ENCODE assay signal across 25 cellular contexts in the genomic region with DNA sequence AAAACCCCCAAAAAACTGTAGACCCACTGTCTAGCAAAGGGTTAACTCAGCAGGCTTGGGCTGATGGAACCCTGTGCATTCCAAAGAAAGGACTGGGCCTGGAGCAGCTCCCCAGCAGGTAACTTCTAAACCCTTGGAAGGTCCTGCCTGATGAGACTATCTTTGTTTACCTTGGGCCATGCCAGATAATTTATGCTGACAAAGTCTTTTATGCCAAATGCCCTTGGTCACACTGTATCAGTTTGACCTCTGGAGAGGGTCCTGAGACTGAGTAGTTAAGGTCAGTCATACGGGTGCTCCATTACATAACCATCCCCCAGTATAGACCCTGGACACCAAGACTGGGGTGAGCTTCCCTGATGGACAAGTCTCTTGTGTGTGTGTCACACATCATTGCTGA. TPM values are rescaled to one million over a fixed set of nuclear protein-coding genes. Genes with fewer than 3 reads are reported as not detected.
A peak's percentile ranks its signal among the peaks of the same experiment; 100 is the strongest.
DNase-seq lines count a peak whose midpoint lies in the region; ATAC-seq, FAIRE-seq and TF ChIP-seq lines count a peak whose summit lies in the region.
"Had no signal": no experiment of that assay in that cellular context is flagged by ENCODE, and none has a peak within 500 bp of the region (broad histone marks: within the 10 kb centered on the region; RNA-seq: fewer than 3 reads in every experiment).

No MANE protein-coding gene starts in this region.

- TF ChIP-seq RAD21 in A549 (conservative IDR thresholded peaks at IDR 0.05 in 1 of 2, IDR thresholded peaks at IDR 0.05 in 1 of 2) (no peak), IMR-90 (IDR thresholded peaks at IDR 0.05; ENCODE audit: low read length) (no peak)

- dilution Hi-C loops in IMR-90 (cut with HindIII; ENCODE audit: low sequenced_read_pairs, unreplicated experiment), result no loop called here

- H2AK5ac ChIP-seq in IMR-90 (ENCODE audit: low read depth, low read length), result no peak overlapping the region

- H3K27ac ChIP-seq in A549 (no peak overlapping the region), GM23338 (ENCODE audit: low read depth) (no peak overlapping the region), IMR-90 (ENCODE audit: insufficient read depth, low read length) (no peak overlapping the region)
- H3K27ac ChIP-seq: BLaER1 treated with 17β-estradiol and CSF1 and Interleukin-3, amounts not matched to agents 10 nM and 100 nM; C4-2B had no signal

- H3K56ac ChIP-seq in IMR-90 (ENCODE audit: extremely low read depth, insufficient read depth, low read length), result no peak overlapping the region

- no peak overlapping the region for H3K4me2 ChIP-seq in A549
- no peak overlapping the region for H3K4me2 ChIP-seq in GM23338
- no peak overlapping the region for H3K4me2 ChIP-seq in IMR-90 (ENCODE audit: low read depth, low read length)
- H3K4me2 ChIP-seq: BLaER1 treated with 17β-estradiol and CSF1 and Interleukin-3, amounts not matched to agents 10 nM and 100 nM had no signal

- H3K9me3 ChIP-seq in A549, result 0 out of 3 replicates have a peak, but pooled peaks cover 1% of the 10 kb centered on the region
- H3K9me3 ChIP-seq in IMR-90 (ENCODE audit: control insufficient read depth, insufficient read depth, low read length), result no peaks in the 10 kb centered on the region; the same call in 1 of the 2 replicates

- H3K4me1 Mint-ChIP-seq in GM23338, result peaks cover 4% of the 10 kb centered on the region; the same call in 2 of the 3 replicates
- H3K4me1 Mint-ChIP-seq: B cell had no signal

- H4K8ac ChIP-seq in IMR-90 (ENCODE audit: low read depth in 2 of 2, low read length in 2 of 2), result no peak overlapping the region

- H3K4me3 Mint-ChIP-seq in GM23338, result no peak overlapping the region
- H3K4me3 Mint-ChIP-seq: B cell; CD4-positive, alpha-beta T cell; CD8-positive, alpha-beta T cell had no signal

- ATAC-seq in A549 (no peak), GM23338 (0 out of 3 replicates have a peak, but pooled peaks have one; percentile 26), IMR-90 (ENCODE audit: low read depth) (no peak)
- ATAC-seq: CD8-positive, alpha-beta T cell; GM12878 had no signal

- intact Hi-C loops in IMR-90 (cut with micrococcal nuclease), result no loop called here

- no peak overlapping the region for H3K9ac ChIP-seq in IMR-90 (ENCODE audit: low read depth, low read length)
- H3K9ac ChIP-seq: BLaER1 treated with 17β-estradiol and CSF1 and Interleukin-3, amounts not matched to agents 10 nM and 100 nM had no signal

- no peak overlapping the region for H2BK120ac ChIP-seq in IMR-90 (ENCODE audit: low read depth, low read length)

- H2BK20ac ChIP-seq in IMR-90 (ENCODE audit: low read depth, low read length), result no peak overlapping the region

- no peaks in the 10 kb centered on the region for H3K9me3 Mint-ChIP-seq in GM23338
- H3K9me3 Mint-ChIP-seq: CD4-positive, alpha-beta T cell; CD8-positive, alpha-beta T cell had no signal

- TF ChIP-seq CTCF in A549 (IDR thresholded peaks at IDR 0.05) (no peak), GM23338 (conservative IDR thresholded peaks at IDR 0.05; ENCODE audit: low read depth in 2 of 2) (no peak), IMR-90 (conservative IDR thresholded peaks at IDR 0.05; ENCODE audit: low read depth, low read length) (no peak)

- peaks cover 14% of the 10 kb centered on the region for H3K27me3 Mint-ChIP-seq in GM23338 (ENCODE audit: insufficient read depth, low read depth, poor library complexity)

- in situ Hi-C loops in IMR-90 (cut with MboI; ENCODE audit: low sequenced_read_pairs), result no loop called here

- H2BK5ac ChIP-seq in IMR-90 (ENCODE audit: low read depth, low read length, poor library complexity, severe bottlenecking), result no peak overlapping the region

- no peaks in the 10 kb centered on the region for H3K79me1 ChIP-seq in IMR-90 (ENCODE audit: low read depth in 1 of 2, low read length in 2 of 2)

- H3K27me3 ChIP-seq in GM23338 (ENCODE audit: insufficient read depth) (no peaks in the 10 kb centered on the region), IMR-90 (ENCODE audit: control insufficient read depth, insufficient read depth, low read length) (peaks cover 58% of the 10 kb centered on the region)
- H3K27me3 ChIP-seq: BLaER1 treated with 17β-estradiol and CSF1 and Interleukin-3, amounts not matched to agents 10 nM and 100 nM had no signal

- no peak for TF ChIP-seq EP300 in A549 (IDR thresholded peaks at IDR 0.05)

- no peak for DNase-seq in A549 (ENCODE audit: low read depth in 1 of 2, low spot score in 1 of 2)
- no peak for DNase-seq in GM23338 (ENCODE audit: low spot score)
- DNase-seq in IMR-90, result no peak
- no peak for DNase-seq in COLO829 (ENCODE audit: low spot score)
- no peak for DNase-seq in NCI-H2029 (lab: John Stamatoyannopoulos, UW)
- DNase-seq in nucleus accumbens (lab: John Stamatoyannopoulos, UW), result no peak
- DNase-seq: 8988T; AML-193; CD4-positive, alpha-beta T cell; CD8-positive, alpha-beta T cell; COR-L47; DMS 273 treated with DMSO at 0.1 percent for 48 hours; DMS153; DMS53; DMS79; DND-41; EL; GDM1 had no signal

- H3K79me2 ChIP-seq in GM23338 (replicated peaks; ENCODE audit: insufficient read depth), result no peaks in the 10 kb centered on the region

- POLR2A ChIA-PET in A549 (lab: Yijun Ruan, JAX), result no interaction called here
- POLR2A ChIA-PET in IMR-90 (lab: Charles Lee; ENCODE audit: unreplicated experiment), result no interaction called here

- H3K18ac ChIP-seq in IMR-90 (ENCODE audit: low read depth, low read length), result no peak overlapping the region

- H4K91ac ChIP-seq in IMR-90 (ENCODE audit: insufficient read depth, low read depth, low read length), result no peak overlapping the region

- H2AFZ ChIP-seq in GM23338 (no peak overlapping the region), IMR-90 (replicated peaks; ENCODE audit: low read length, poor library complexity) (no peak overlapping the region)

- H3K36me3 Mint-ChIP-seq in GM23338 (ENCODE audit: low read depth), result no peaks in the 10 kb centered on the region
- H3K36me3 Mint-ChIP-seq: CD8-positive, alpha-beta T cell had no signal

- H3K23ac ChIP-seq in IMR-90 (ENCODE audit: low read depth, low read length), result no peak overlapping the region

- no peaks in the 10 kb centered on the region for H3F3A ChIP-seq in GM23338 (replicated peaks; ENCODE audit: low read depth)

- H2BK15ac ChIP-seq in IMR-90 (ENCODE audit: low read depth, low read length), result no peak overlapping the region

- CTCF ChIA-PET in A549 (lab: Yijun Ruan, JAX) (interaction anchor here (0.5 to 0.7 kb wide), 2 partner anchors 12 to 54 kb away, joined by 3 to 4 read pairs; no protein-coding TSS in a partner anchor), IMR-90 (lab: Yijun Ruan, JAX) (no interaction called here)

- TF ChIP-seq POLR2A in A549 (IDR thresholded peaks at IDR 0.05; ENCODE audit: low read length), result no peak
- TF ChIP-seq POLR2A in IMR-90 (IDR thresholded peaks at IDR 0.05; ENCODE audit: low read depth, low read length), result no peak

- no peaks in the 10 kb centered on the region for H3K9me2 ChIP-seq in GM23338 (ENCODE audit: insufficient read depth)

- no peak overlapping the region for H2AK9ac ChIP-seq in IMR-90 (replicated peaks; ENCODE audit: low read depth, low read length, poor library complexity)

- no peak overlapping the region for H3K4ac ChIP-seq in IMR-90 (ENCODE audit: low read depth, low read length)

- BruUV-seq in IMR-90 (replicated peaks; lab: Mats Ljungman, UMichigan), result no TSS peak

- no peaks in the 10 kb centered on the region for H3K4me1 ChIP-seq in A549
- no peaks in the 10 kb centered on the region for H3K4me1 ChIP-seq in GM23338 (ENCODE audit: insufficient read depth)
- H3K4me1 ChIP-seq in IMR-90 (ENCODE audit: control insufficient read depth, insufficient read depth, low read length), result no peaks in the 10 kb centered on the region

- H3K4me3 ChIP-seq in A549 (no peak overlapping the region), GM23338 (no peak overlapping the region), IMR-90 (ENCODE audit: insufficient read depth, low read depth, low read length) (no peak overlapping the region)
- H3K4me3 ChIP-seq: BLaER1 treated with 17β-estradiol and CSF1 and Interleukin-3, amounts not matched to agents 10 nM and 100 nM; GM12878 had no signal

- no peak overlapping the region for H3K27ac Mint-ChIP-seq in GM23338
- H3K27ac Mint-ChIP-seq: B cell; CD4-positive, alpha-beta T cell; CD8-positive, alpha-beta T cell had no signal

- H4K20me1 ChIP-seq in GM23338 (replicated peaks; ENCODE audit: insufficient read depth), result no peaks in the 10 kb centered on the region
- no peaks in the 10 kb centered on the region for H4K20me1 ChIP-seq in IMR-90 (ENCODE audit: insufficient read depth, low read length)

- H3K9me1 ChIP-seq in IMR-90 (ENCODE audit: insufficient read depth, low read length), result no peaks in the 10 kb centered on the region

- no peak overlapping the region for H4K5ac ChIP-seq in IMR-90 (ENCODE audit: low read depth, low read length)

- no CpG with 5 or more reads among the region's 1 CpG for WGBS in A549 (ENCODE audit: missing lambda C conversion rate)
- no CpG with 5 or more reads among the region's 1 CpG for WGBS in IMR-90 (ENCODE audit: extremely low coverage in 2 of 2, insufficient read length in 1 of 2), 2 experiments

- no peak overlapping the region for H3K14ac ChIP-seq in IMR-90 (replicated peaks; ENCODE audit: low read depth, low read length)

- FAIRE-seq in A549 (lab: Jason Lieb, UNC), result no peak
- FAIRE-seq: A204.1, GM12878, GM12892, GM18507 had no signal

- H3K36me3 ChIP-seq in GM23338 (ENCODE audit: insufficient read depth) (no peaks in the 10 kb centered on the region), IMR-90 (ENCODE audit: control insufficient read depth, insufficient read depth, low read length) (no peaks in the 10 kb centered on the region)
- H3K36me3 ChIP-seq: BLaER1 treated with 17β-estradiol and CSF1 and Interleukin-3, amounts not matched to agents 10 nM and 100 nM had no signal

RNA-seq across cellular contexts. Expression of a gene that starts 21.9 kb away (rescaled TPM):
- polyA plus RNA-seq in A549 (2011; rRNA removed) (9.8 and 9.9 TPM in 2 replicates), A549 (2017; fragmentation: RNase III; extraction: RNeasy Plus Mini Kit Qiagen cat#74134 plus additional on column Dnase treatment) (7.0 to 7.7 TPM (median 7.6 TPM) in 3 replicates), GM23338 (2016; fragmentation: Nextera tagmentation; extraction: Ambion mirVana) (8.7 and 9.3 TPM in 2 replicates), IMR-90 (2012; rRNA removed) (12.1 and 14.2 TPM in 2 replicates)
- polyA plus RNA-seq in A549 (2012; cell fraction: cytosol; rRNA removed), result 8.5 and 9.9 TPM in 2 replicates
- 5.6 and 7.2 TPM in 2 replicates for polyA plus RNA-seq in A549 (2012; cell fraction: nucleus; rRNA removed)
- 6.0 and 8.1 TPM in 2 replicates for polyA minus RNA-seq in A549 (2011; rRNA and poly(A)+ RNA removed)
- total RNA-seq in GM23338 (2014; rRNA removed; shearing (Covaris generic)), result 10.0 and 11.3 TPM in 2 replicates
- 6.1 and 6.9 TPM in 2 replicates for total RNA-seq in IMR-90 (2012; rRNA removed)
- polyA plus RNA-seq in IMR-90 (2012; cell fraction: cytosol; rRNA removed), result 14.7 and 19.4 TPM in 2 replicates
- 7.3 and 9.3 TPM in 2 replicates for polyA plus RNA-seq in IMR-90 (2012; cell fraction: nucleus; rRNA removed; ENCODE audit: low replicate concordance)

RNA-seq across cellular contexts. Expression of a gene that starts 28.0 kb away (rescaled TPM):
- 3.3 and 6.6 TPM in 2 replicates for polyA plus RNA-seq in A549 (2011; rRNA removed)
- polyA plus RNA-seq in A549 (2012; cell fraction: cytosol; rRNA removed), result 2.3 and 3.6 TPM in 2 replicates
- 5.8 and 6.7 TPM in 2 replicates for polyA plus RNA-seq in A549 (2012; cell fraction: nucleus; rRNA removed)
- 9.7 to 15.3 TPM (median 14.8 TPM) in 3 replicates for polyA plus RNA-seq in A549 (2017; fragmentation: RNase III; extraction: RNeasy Plus Mini Kit Qiagen cat#74134 plus additional on column Dnase treatment)
- polyA minus RNA-seq in A549 (2011; rRNA and poly(A)+ RNA removed), result 7.7 TPM in 2 replicates
- 9.3 and 13.4 TPM in 2 replicates for total RNA-seq in GM23338 (2014; rRNA removed; shearing (Covaris generic))
- 0.75 and 0.89 TPM in 2 replicates for polyA plus RNA-seq in GM23338 (2016; fragmentation: Nextera tagmentation; extraction: Ambion mirVana)
- total RNA-seq in IMR-90 (2012; rRNA removed), result 0.28 and 0.36 TPM in 2 replicates
- 1.8 and 2.2 TPM in 2 replicates for polyA plus RNA-seq in IMR-90 (2012; rRNA removed)
- polyA plus RNA-seq in IMR-90 (2012; cell fraction: cytosol; rRNA removed), result 1.3 and 2.3 TPM in 2 replicates
- polyA plus RNA-seq in IMR-90 (2012; cell fraction: nucleus; rRNA removed; ENCODE audit: low replicate concordance), result 1.4 and 1.6 TPM in 2 replicates

RNA-seq across cellular contexts. Expression of a gene that starts 56.2 kb away (rescaled TPM):
- 9.8 and 10.4 TPM in 2 replicates for polyA plus RNA-seq in A549 (2011; rRNA removed)
- polyA plus RNA-seq in A549 (2012; cell fraction: cytosol; rRNA removed), result 7.6 and 10.4 TPM in 2 replicates
- polyA plus RNA-seq in A549 (2012; cell fraction: nucleus; rRNA removed), result 25.0 and 36.1 TPM in 2 replicates
- polyA plus RNA-seq in A549 (2017; fragmentation: RNase III; extraction: RNeasy Plus Mini Kit Qiagen cat#74134 plus additional on column Dnase treatment), result 22.1 to 24.0 TPM (median 22.4 TPM) in 3 replicates
- 35.3 and 40.2 TPM in 2 replicates for polyA minus RNA-seq in A549 (2011; rRNA and poly(A)+ RNA removed)
- total RNA-seq in GM23338 (2014; rRNA removed; shearing (Covaris generic)), result 18.2 and 23.0 TPM in 2 replicates
- polyA plus RNA-seq in GM23338 (2016; fragmentation: Nextera tagmentation; extraction: Ambion mirVana), result 17.4 and 18.5 TPM in 2 replicates
- 15.2 and 17.5 TPM in 2 replicates for total RNA-seq in IMR-90 (2012; rRNA removed)
- 19.0 and 19.9 TPM in 2 replicates for polyA plus RNA-seq in IMR-90 (2012; rRNA removed)
- polyA plus RNA-seq in IMR-90 (2012; cell fraction: cytosol; rRNA removed), result 9.6 and 14.6 TPM in 2 replicates
- 26.7 and 45.8 TPM in 2 replicates for polyA plus RNA-seq in IMR-90 (2012; cell fraction: nucleus; rRNA removed; ENCODE audit: low replicate concordance)
